In the genomic region with DNA sequence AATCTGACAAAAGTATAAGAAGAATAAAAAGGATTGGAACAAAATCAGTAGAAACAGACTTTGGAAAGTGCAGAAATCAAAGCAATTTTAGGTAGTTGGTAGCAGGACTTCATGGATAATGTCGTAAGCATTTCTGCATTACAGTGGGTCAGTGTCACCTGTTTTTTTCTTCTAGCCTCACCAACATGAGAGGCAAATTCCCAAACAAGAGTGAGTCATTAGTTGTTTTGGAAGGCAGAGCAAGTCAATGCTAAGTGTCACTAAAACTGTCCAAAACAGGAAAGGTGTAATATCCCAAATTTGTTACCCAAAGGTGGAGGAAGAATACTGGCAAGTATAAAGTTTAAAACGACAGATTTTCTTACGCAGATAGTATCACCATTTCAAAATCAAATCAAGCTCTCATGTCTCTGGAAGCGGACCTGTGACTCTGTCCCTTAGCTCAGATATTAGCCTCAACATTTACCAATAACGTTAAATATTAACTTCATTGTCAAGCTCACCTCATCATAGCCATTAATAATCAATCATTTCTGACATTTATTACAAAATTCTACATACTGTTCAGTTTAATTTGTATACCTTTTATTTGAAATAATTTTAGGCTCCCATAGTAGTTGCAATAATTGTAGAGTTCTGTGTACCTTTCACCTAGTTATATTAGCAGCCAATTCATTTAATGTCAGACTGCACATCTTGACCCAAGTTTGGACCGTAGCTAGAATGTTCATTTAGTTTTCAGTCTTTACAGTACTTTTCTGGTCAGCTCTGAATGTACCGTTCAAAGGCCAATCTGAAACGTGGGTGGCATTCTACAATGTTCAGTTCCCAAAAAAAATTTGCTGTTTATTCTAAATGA, we compare ENCODE assay signal across 2 cellular contexts.
TF ChIP-seq lines count a peak whose summit lies in the region.

No MANE protein-coding gene starts in this region.

TF ChIP-seq in liver, 16 proteins besides CTCF, POLR2A, EP300 and RAD21 (continued from another document):
- peak in 1 of 2 donors; percentile 46 for TF ChIP-seq EGR1 (IDR thresholded peaks at IDR 0.05; ENCODE audit: low read depth in 2 of 2)
- no peak for TF ChIP-seq HNF4G (IDR thresholded peaks at IDR 0.05)
- peak; percentile 93 for TF ChIP-seq SP1 (IDR thresholded peaks at IDR 0.05)
- TF ChIP-seq HNF4A (conservative IDR thresholded peaks at IDR 0.05): peak; percentile 48 to 76
- peak; percentile 95 to 97 for TF ChIP-seq JUND (IDR thresholded peaks at IDR 0.05)
- TF ChIP-seq FOXA2 (IDR thresholded peaks at IDR 0.05): no peak
- TF ChIP-seq, protein P1, sequence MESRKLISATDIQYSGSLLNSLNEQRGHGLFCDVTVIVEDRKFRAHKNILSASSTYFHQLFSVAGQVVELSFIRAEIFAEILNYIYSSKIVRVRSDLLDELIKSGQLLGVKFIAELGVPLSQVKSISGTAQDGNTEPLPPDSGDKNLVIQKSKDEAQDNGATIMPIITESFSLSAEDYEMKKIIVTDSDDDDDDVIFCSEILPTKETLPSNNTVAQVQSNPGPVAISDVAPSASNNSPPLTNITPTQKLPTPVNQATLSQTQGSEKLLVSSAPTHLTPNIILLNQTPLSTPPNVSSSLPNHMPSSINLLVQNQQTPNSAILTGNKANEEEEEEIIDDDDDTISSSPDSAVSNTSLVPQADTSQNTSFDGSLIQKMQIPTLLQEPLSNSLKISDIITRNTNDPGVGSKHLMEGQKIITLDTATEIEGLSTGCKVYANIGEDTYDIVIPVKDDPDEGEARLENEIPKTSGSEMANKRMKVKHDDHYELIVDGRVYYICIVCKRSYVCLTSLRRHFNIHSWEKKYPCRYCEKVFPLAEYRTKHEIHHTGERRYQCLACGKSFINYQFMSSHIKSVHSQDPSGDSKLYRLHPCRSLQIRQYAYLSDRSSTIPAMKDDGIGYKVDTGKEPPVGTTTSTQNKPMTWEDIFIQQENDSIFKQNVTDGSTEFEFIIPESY (IDR thresholded peaks at IDR 0.05): peak; percentile 27
- TF ChIP-seq NR2F2 (IDR thresholded peaks at IDR 0.05): no peak
- TF ChIP-seq TAF1 (conservative IDR thresholded peaks at IDR 0.05): peak; percentile 75
- no peak for TF ChIP-seq GABPA (IDR thresholded peaks at IDR 0.05 in 1 of 2, conservative IDR thresholded peaks at IDR 0.05 in 1 of 2)
- TF ChIP-seq, protein P2, sequence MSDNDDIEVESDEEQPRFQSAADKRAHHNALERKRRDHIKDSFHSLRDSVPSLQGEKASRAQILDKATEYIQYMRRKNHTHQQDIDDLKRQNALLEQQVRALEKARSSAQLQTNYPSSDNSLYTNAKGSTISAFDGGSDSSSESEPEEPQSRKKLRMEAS (IDR thresholded peaks at IDR 0.05): peak; percentile 33
- TF ChIP-seq RXRA (IDR thresholded peaks at IDR 0.05): peak; percentile 50 to 55
- TF ChIP-seq, protein P3, sequence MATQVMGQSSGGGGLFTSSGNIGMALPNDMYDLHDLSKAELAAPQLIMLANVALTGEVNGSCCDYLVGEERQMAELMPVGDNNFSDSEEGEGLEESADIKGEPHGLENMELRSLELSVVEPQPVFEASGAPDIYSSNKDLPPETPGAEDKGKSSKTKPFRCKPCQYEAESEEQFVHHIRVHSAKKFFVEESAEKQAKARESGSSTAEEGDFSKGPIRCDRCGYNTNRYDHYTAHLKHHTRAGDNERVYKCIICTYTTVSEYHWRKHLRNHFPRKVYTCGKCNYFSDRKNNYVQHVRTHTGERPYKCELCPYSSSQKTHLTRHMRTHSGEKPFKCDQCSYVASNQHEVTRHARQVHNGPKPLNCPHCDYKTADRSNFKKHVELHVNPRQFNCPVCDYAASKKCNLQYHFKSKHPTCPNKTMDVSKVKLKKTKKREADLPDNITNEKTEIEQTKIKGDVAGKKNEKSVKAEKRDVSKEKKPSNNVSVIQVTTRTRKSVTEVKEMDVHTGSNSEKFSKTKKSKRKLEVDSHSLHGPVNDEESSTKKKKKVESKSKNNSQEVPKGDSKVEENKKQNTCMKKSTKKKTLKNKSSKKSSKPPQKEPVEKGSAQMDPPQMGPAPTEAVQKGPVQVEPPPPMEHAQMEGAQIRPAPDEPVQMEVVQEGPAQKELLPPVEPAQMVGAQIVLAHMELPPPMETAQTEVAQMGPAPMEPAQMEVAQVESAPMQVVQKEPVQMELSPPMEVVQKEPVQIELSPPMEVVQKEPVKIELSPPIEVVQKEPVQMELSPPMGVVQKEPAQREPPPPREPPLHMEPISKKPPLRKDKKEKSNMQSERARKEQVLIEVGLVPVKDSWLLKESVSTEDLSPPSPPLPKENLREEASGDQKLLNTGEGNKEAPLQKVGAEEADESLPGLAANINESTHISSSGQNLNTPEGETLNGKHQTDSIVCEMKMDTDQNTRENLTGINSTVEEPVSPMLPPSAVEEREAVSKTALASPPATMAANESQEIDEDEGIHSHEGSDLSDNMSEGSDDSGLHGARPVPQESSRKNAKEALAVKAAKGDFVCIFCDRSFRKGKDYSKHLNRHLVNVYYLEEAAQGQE (IDR thresholded peaks at IDR 0.05): peak; percentile 85
TF ChIP-seq in liver: peak in this region for 11.

TF ChIP-seq in HepG2, 621 proteins besides CTCF, POLR2A, EP300 and RAD21 (continued from another document):
- TF ChIP-seq, protein P4, sequence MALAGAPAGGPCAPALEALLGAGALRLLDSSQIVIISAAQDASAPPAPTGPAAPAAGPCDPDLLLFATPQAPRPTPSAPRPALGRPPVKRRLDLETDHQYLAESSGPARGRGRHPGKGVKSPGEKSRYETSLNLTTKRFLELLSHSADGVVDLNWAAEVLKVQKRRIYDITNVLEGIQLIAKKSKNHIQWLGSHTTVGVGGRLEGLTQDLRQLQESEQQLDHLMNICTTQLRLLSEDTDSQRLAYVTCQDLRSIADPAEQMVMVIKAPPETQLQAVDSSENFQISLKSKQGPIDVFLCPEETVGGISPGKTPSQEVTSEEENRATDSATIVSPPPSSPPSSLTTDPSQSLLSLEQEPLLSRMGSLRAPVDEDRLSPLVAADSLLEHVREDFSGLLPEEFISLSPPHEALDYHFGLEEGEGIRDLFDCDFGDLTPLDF (CRISPR knock-in tag; IDR thresholded peaks at IDR 0.05): no peak
- no peak for TF ChIP-seq SMYD3 (CRISPR knock-in tag; IDR thresholded peaks at IDR 0.05)
- TF ChIP-seq, protein P5, sequence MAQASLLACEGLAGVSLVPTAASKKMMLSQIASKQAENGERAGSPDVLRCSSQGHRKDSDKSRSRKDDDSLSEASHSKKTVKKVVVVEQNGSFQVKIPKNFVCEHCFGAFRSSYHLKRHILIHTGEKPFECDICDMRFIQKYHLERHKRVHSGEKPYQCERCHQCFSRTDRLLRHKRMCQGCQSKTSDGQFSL (CRISPR knock-in tag; IDR thresholded peaks at IDR 0.05): no peak
- TF ChIP-seq LCORL (IDR thresholded peaks at IDR 0.05): no peak
- no peak for TF ChIP-seq LCORL (CRISPR knock-in tag; IDR thresholded peaks at IDR 0.05)
- TF ChIP-seq ATF7 (IDR thresholded peaks at IDR 0.05): no peak
- no peak for TF ChIP-seq ATF7 (CRISPR knock-in tag; IDR thresholded peaks at IDR 0.05)
- no peak for TF ChIP-seq CAMTA2 (CRISPR knock-in tag; IDR thresholded peaks at IDR 0.05; ENCODE audit: borderline replicate concordance)
- TF ChIP-seq CHD2 (IDR thresholded peaks at IDR 0.05; ENCODE audit: low read depth, low read length): no peak
- no peak for TF ChIP-seq ZNF431 (CRISPR knock-in tag; IDR thresholded peaks at IDR 0.05; ENCODE audit: borderline replicate concordance, low read depth)
- TF ChIP-seq TOPORS (CRISPR knock-in tag; IDR thresholded peaks at IDR 0.05): no peak
- no peak for TF ChIP-seq ZBTB3 (CRISPR knock-in tag; IDR thresholded peaks at IDR 0.05; ENCODE audit: borderline replicate concordance, low read depth)
- TF ChIP-seq, protein P6, sequence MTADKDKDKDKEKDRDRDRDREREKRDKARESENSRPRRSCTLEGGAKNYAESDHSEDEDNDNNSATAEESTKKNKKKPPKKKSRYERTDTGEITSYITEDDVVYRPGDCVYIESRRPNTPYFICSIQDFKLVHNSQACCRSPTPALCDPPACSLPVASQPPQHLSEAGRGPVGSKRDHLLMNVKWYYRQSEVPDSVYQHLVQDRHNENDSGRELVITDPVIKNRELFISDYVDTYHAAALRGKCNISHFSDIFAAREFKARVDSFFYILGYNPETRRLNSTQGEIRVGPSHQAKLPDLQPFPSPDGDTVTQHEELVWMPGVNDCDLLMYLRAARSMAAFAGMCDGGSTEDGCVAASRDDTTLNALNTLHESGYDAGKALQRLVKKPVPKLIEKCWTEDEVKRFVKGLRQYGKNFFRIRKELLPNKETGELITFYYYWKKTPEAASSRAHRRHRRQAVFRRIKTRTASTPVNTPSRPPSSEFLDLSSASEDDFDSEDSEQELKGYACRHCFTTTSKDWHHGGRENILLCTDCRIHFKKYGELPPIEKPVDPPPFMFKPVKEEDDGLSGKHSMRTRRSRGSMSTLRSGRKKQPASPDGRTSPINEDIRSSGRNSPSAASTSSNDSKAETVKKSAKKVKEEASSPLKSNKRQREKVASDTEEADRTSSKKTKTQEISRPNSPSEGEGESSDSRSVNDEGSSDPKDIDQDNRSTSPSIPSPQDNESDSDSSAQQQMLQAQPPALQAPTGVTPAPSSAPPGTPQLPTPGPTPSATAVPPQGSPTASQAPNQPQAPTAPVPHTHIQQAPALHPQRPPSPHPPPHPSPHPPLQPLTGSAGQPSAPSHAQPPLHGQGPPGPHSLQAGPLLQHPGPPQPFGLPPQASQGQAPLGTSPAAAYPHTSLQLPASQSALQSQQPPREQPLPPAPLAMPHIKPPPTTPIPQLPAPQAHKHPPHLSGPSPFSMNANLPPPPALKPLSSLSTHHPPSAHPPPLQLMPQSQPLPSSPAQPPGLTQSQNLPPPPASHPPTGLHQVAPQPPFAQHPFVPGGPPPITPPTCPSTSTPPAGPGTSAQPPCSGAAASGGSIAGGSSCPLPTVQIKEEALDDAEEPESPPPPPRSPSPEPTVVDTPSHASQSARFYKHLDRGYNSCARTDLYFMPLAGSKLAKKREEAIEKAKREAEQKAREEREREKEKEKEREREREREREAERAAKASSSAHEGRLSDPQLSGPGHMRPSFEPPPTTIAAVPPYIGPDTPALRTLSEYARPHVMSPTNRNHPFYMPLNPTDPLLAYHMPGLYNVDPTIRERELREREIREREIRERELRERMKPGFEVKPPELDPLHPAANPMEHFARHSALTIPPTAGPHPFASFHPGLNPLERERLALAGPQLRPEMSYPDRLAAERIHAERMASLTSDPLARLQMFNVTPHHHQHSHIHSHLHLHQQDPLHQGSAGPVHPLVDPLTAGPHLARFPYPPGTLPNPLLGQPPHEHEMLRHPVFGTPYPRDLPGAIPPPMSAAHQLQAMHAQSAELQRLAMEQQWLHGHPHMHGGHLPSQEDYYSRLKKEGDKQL (CRISPR knock-in tag; IDR thresholded peaks at IDR 0.05; ENCODE audit: low read depth): no peak
